38 cellular contexts compared by ENCODE assay signal in genomic region chr3:55775366-55775765, GRCh38.
"Had no signal": no experiment of that assay in that cellular context is flagged by ENCODE, and none has a peak within 500 bp of the region (broad histone marks: within the 10 kb centered on the region; RNA-seq: fewer than 3 reads in every experiment).

No MANE protein-coding gene starts in this region.

- H3K27me3 Mint-ChIP-seq: activated CD4-positive, alpha-beta memory T cell treated with anti-CD3 and anti-CD28 coated beads, Interleukin-2, amount 10 ng/mL, durations not matched to agents 7 days and 5 days; activated CD8-positive, alpha-beta memory T cell treated with anti-CD3 and anti-CD28 coated beads, Interleukin-2, amount 10 ng/mL, durations not matched to agents 7 days and 5 days; activated naive CD4-positive, alpha-beta T cell treated with anti-CD3 and anti-CD28 coated beads, Interleukin-2, amount 10 ng/mL, durations not matched to agents 7 days and 5 days; activated naive CD8-positive, alpha-beta T cell; activated naive CD8-positive, alpha-beta T cell treated with anti-CD3 and anti-CD28 coated beads, Interleukin-2, amount 10 ng/mL, durations not matched to agents 7 days and 5 days; activated T-cell treated with anti-CD3 and anti-CD28 coated beads, Interleukin-2, amount 50 U/mL, for 24 hours; brain had no signal

- H3K27me3 ChIP-seq: ascending aorta, cardiac muscle cell had no signal

- H3K9me3 Mint-ChIP-seq: activated CD4-positive, alpha-beta T cell treated with anti-CD3 and anti-CD28 coated beads, Interleukin-2, amount 10 ng/mL, durations not matched to agents 7 days and 5 days; activated naive CD4-positive, alpha-beta T cell treated with anti-CD3 and anti-CD28 coated beads, Interleukin-2, amount 50 U/mL, for 24 hours; activated naive CD8-positive, alpha-beta T cell treated with anti-CD3 and anti-CD28 coated beads, Interleukin-2, amount 10 ng/mL, durations not matched to agents 7 days and 5 days; activated T-cell treated with anti-CD3 and anti-CD28 coated beads, Interleukin-2, amount 50 U/mL, for 24 hours; activated T-helper 2 cell treated with anti-CD3 and anti-CD28 coated beads, Interferon-gamma antibody, Interleukin-2, Interleukin-4, amounts not matched to agents 10 μg/mL and 5 μg/mL and 100 μg/mL, durations not matched to agents 14 hours and 24 hours and 36 hours; brain; T-helper 1 cell treated with Interleukin-12 subunit alpha and Interleukin-12 subunit beta and Interleukin-4 antibody, amounts not matched to agents 30 μg/mL and 1 μg/mL, for 36 hours; T-helper 2 cell treated with Interferon-gamma antibody and Interleukin-4, amounts not matched to agents 5 μg/mL and 100 μg/mL, for 36 hours; WTC11 had no signal

- H3K27ac ChIP-seq: ascending aorta, cardiac muscle cell, VCaP had no signal

- H3K36me3 Mint-ChIP-seq: activated CD8-positive, alpha-beta memory T cell treated with anti-CD3 and anti-CD28 coated beads, Interleukin-2, amount 10 ng/mL, durations not matched to agents 7 days and 5 days; activated naive CD4-positive, alpha-beta T cell treated with anti-CD3 and anti-CD28 coated beads, Interleukin-2, amount 10 ng/mL, durations not matched to agents 7 days and 5 days; activated naive CD4-positive, alpha-beta T cell treated with anti-CD3 and anti-CD28 coated beads, Interleukin-2, amount 50 U/mL, for 24 hours; activated naive CD8-positive, alpha-beta T cell; activated naive CD8-positive, alpha-beta T cell treated with anti-CD3 and anti-CD28 coated beads, Interleukin-2, amount 10 ng/mL, durations not matched to agents 7 days and 5 days; brain; WTC11 had no signal

- H3K4me1 Mint-ChIP-seq: activated CD4-positive, alpha-beta memory T cell treated with anti-CD3 and anti-CD28 coated beads, Interleukin-2, amount 10 ng/mL, durations not matched to agents 7 days and 5 days; activated CD4-positive, alpha-beta T cell treated with anti-CD3 and anti-CD28 coated beads for 36 hours; activated CD4-positive, alpha-beta T cell treated with anti-CD3 and anti-CD28 coated beads, Interleukin-2, amount 10 ng/mL, durations not matched to agents 7 days and 5 days; activated CD8-positive, alpha-beta memory T cell treated with anti-CD3 and anti-CD28 coated beads, Interleukin-2, amount 10 ng/mL, durations not matched to agents 7 days and 5 days; activated naive CD4-positive, alpha-beta T cell treated with anti-CD3 and anti-CD28 coated beads, Interleukin-2, amount 10 ng/mL, durations not matched to agents 7 days and 5 days; activated naive CD4-positive, alpha-beta T cell treated with anti-CD3 and anti-CD28 coated beads, Interleukin-2, amount 50 U/mL, for 24 hours; activated naive CD8-positive, alpha-beta T cell treated with anti-CD3 and anti-CD28 coated beads, Interleukin-2, amount 10 ng/mL, durations not matched to agents 7 days and 5 days; activated naive CD8-positive, alpha-beta T cell treated with anti-CD3 and anti-CD28 coated beads, Interleukin-2, amount 50 U/mL, for 24 hours had no signal

- ATAC-seq: activated CD4-positive, alpha-beta T cell treated with anti-CD3 and anti-CD28 coated beads for 36 hours; activated CD4-positive, CD25-positive, alpha-beta regulatory T cell treated with anti-CD3 and anti-CD28 coated beads, Interleukin-2, amount 50 U/mL, for 24 hours; activated CD8-positive, alpha-beta memory T cell treated with anti-CD3 and anti-CD28 coated beads, Interleukin-2, amount 10 ng/mL, durations not matched to agents 7 days and 5 days; activated CD8-positive, alpha-beta T cell treated with anti-CD3 and anti-CD28 coated beads, Interleukin-2, amount 10 ng/mL, durations not matched to agents 7 days and 5 days; activated naive CD8-positive, alpha-beta T cell treated with anti-CD3 and anti-CD28 coated beads, Interleukin-2, amount 50 U/mL, for 24 hours; WTC11 had no signal

- H3K27ac Mint-ChIP-seq: activated CD4-positive, alpha-beta memory T cell treated with anti-CD3 and anti-CD28 coated beads, Interleukin-2, amount 10 ng/mL, durations not matched to agents 7 days and 5 days; activated CD4-positive, alpha-beta T cell treated with anti-CD3 and anti-CD28 coated beads for 36 hours; activated CD4-positive, alpha-beta T cell treated with anti-CD3 and anti-CD28 coated beads, Interleukin-2, amount 10 ng/mL, durations not matched to agents 7 days and 5 days; activated CD8-positive, alpha-beta memory T cell treated with anti-CD3 and anti-CD28 coated beads, Interleukin-2, amount 10 ng/mL, durations not matched to agents 7 days and 5 days; activated CD8-positive, alpha-beta T cell treated with anti-CD3 and anti-CD28 coated beads, Interleukin-2, amount 10 ng/mL, durations not matched to agents 7 days and 5 days; activated naive CD4-positive, alpha-beta T cell treated with anti-CD3 and anti-CD28 coated beads, Interleukin-2, amount 10 ng/mL, durations not matched to agents 7 days and 5 days; activated naive CD4-positive, alpha-beta T cell treated with anti-CD3 and anti-CD28 coated beads, Interleukin-2, amount 50 U/mL, for 24 hours; activated naive CD8-positive, alpha-beta T cell; activated naive CD8-positive, alpha-beta T cell treated with anti-CD3 and anti-CD28 coated beads, Interleukin-2, amount 10 ng/mL, durations not matched to agents 7 days and 5 days; activated naive CD8-positive, alpha-beta T cell treated with anti-CD3 and anti-CD28 coated beads, Interleukin-2, amount 50 U/mL, for 24 hours; activated T-cell treated with anti-CD3 and anti-CD28 coated beads, Interleukin-2, amount 50 U/mL, for 24 hours; activated T-helper 2 cell treated with anti-CD3 and anti-CD28 coated beads, Interferon-gamma antibody, Interleukin-2, Interleukin-4, amounts not matched to agents 10 μg/mL and 5 μg/mL and 100 μg/mL, durations not matched to agents 14 hours and 24 hours and 36 hours; brain; T-helper 1 cell treated with Interleukin-12 subunit alpha and Interleukin-12 subunit beta and Interleukin-4 antibody, amounts not matched to agents 30 μg/mL and 1 μg/mL, for 36 hours; T-helper 2 cell treated with Interferon-gamma antibody and Interleukin-4, amounts not matched to agents 5 μg/mL and 100 μg/mL, for 36 hours; WTC11 had no signal

- H3K4me3 Mint-ChIP-seq: activated CD4-positive, alpha-beta memory T cell treated with anti-CD3 and anti-CD28 coated beads, Interleukin-2, amount 10 ng/mL, durations not matched to agents 7 days and 5 days; activated CD4-positive, alpha-beta T cell treated with anti-CD3 and anti-CD28 coated beads for 36 hours; activated CD4-positive, alpha-beta T cell treated with anti-CD3 and anti-CD28 coated beads, Interleukin-2, amount 10 ng/mL, durations not matched to agents 7 days and 5 days; activated CD8-positive, alpha-beta memory T cell treated with anti-CD3 and anti-CD28 coated beads, Interleukin-2, amount 10 ng/mL, durations not matched to agents 7 days and 5 days; activated CD8-positive, alpha-beta T cell treated with anti-CD3 and anti-CD28 coated beads, Interleukin-2, amount 10 ng/mL, durations not matched to agents 7 days and 5 days; activated naive CD4-positive, alpha-beta T cell treated with anti-CD3 and anti-CD28 coated beads, Interleukin-2, amount 10 ng/mL, durations not matched to agents 7 days and 5 days; activated naive CD4-positive, alpha-beta T cell treated with anti-CD3 and anti-CD28 coated beads, Interleukin-2, amount 50 U/mL, for 24 hours; activated naive CD8-positive, alpha-beta T cell; activated naive CD8-positive, alpha-beta T cell treated with anti-CD3 and anti-CD28 coated beads, Interleukin-2, amount 10 ng/mL, durations not matched to agents 7 days and 5 days; activated naive CD8-positive, alpha-beta T cell treated with anti-CD3 and anti-CD28 coated beads, Interleukin-2, amount 50 U/mL, for 24 hours; activated T-cell treated with anti-CD3 and anti-CD28 coated beads, Interleukin-2, amount 50 U/mL, for 24 hours; brain; T-helper 1 cell treated with Interleukin-12 subunit alpha and Interleukin-12 subunit beta and Interleukin-4 antibody, amounts not matched to agents 30 μg/mL and 1 μg/mL, for 36 hours; T-helper 2 cell treated with Interferon-gamma antibody and Interleukin-4, amounts not matched to agents 5 μg/mL and 100 μg/mL, for 36 hours; WTC11 had no signal

- H3K9me3 ChIP-seq: ascending aorta had no signal

- H3K4me1 ChIP-seq: ascending aorta had no signal

- H3K36me3 ChIP-seq: ascending aorta, cardiac muscle cell had no signal

- DNase-seq: activated CD4-positive, alpha-beta memory T cell treated with anti-CD3 and anti-CD28 coated beads, Interleukin-2, amount 10 ng/mL, durations not matched to agents 7 days and 5 days; activated CD4-positive, alpha-beta T cell treated with anti-CD3 and anti-CD28 coated beads for 1 hour; activated CD4-positive, alpha-beta T cell treated with anti-CD3 and anti-CD28 coated beads for 36 hours; activated CD4-positive, alpha-beta T cell treated with anti-CD3 and anti-CD28 coated beads for 48 hours; activated CD4-positive, alpha-beta T cell treated with anti-CD3 and anti-CD28 coated beads, Interleukin-2, amount 10 ng/mL, durations not matched to agents 7 days and 5 days; activated CD4-positive, alpha-beta T cell treated with anti-CD3 and anti-CD28 coated beads, Interleukin-2, amount 50 U/mL, for 48 hours; activated CD4-positive, CD25-positive, alpha-beta regulatory T cell; activated CD8-positive, alpha-beta memory T cell treated with anti-CD3 and anti-CD28 coated beads for 24 hours; activated CD8-positive, alpha-beta memory T cell treated with anti-CD3 and anti-CD28 coated beads, Interleukin-2, amount 10 ng/mL, durations not matched to agents 7 days and 5 days; activated CD8-positive, alpha-beta memory T cell treated with anti-CD3 and anti-CD28 coated beads, Interleukin-2, amount 50 U/mL, for 48 hours; activated CD8-positive, alpha-beta T cell treated with anti-CD3 and anti-CD28 coated beads, Interleukin-2, amount 10 ng/mL, durations not matched to agents 7 days and 5 days; activated effector memory CD4-positive, alpha-beta T cell treated with Interleukin-2 at 50 U/mL for 16 hours; activated gamma-delta T cell; activated naive CD4-positive, alpha-beta T cell treated with anti-CD3 and anti-CD28 coated beads, Interleukin-2, amount 10 ng/mL, durations not matched to agents 7 days and 5 days; activated naive CD4-positive, alpha-beta T cell treated with Interleukin-2 at 50 U/mL for 16 hours; activated naive CD8-positive, alpha-beta T cell treated with anti-CD3 and anti-CD28 coated beads, Interleukin-2, amount 10 ng/mL, durations not matched to agents 7 days and 5 days; activated naive CD8-positive, alpha-beta T cell treated with anti-CD3 and anti-CD28 coated beads, Interleukin-2, amount 50 U/mL, for 24 hours; activated T-cell treated with anti-CD3 and anti-CD28 coated beads, Interleukin-2, amount 50 U/mL, for 24 hours; activated T-cell treated with anti-CD3 and anti-CD28 coated beads, Interleukin-2, amount 50 U/mL, for 48 hours; amygdala; anterior cingulate cortex; central memory CD4-positive, alpha-beta T cell; T-helper 1 cell; T-helper 2 cell; T-helper 9 cell had no signal

- FAIRE-seq: bronchial epithelial cell, TTC549 had no signal

- H3K4me3 ChIP-seq: ascending aorta, cardiac muscle cell had no signal
